Comparison of ENCODE assay signal across 12 cellular contexts in genomic region chr10:75395955-75396860, GRCh38. TPM values are rescaled to one million over a fixed set of nuclear protein-coding genes. Genes with fewer than 3 reads are reported as not detected.
DNase-seq lines count a peak whose midpoint lies in the region; ATAC-seq, FAIRE-seq and TF ChIP-seq lines count a peak whose summit lies in the region.
"Had no signal": no experiment of that assay in that cellular context is flagged by ENCODE, and none has a peak within 500 bp of the region (broad histone marks: within the 10 kb centered on the region; RNA-seq: fewer than 3 reads in every experiment).

No MANE protein-coding gene starts in this region.

- DNase-seq in BJ (ENCODE audit: low read depth) (no peak), adrenal gland (peak in 5 of 7 donors; percentile 14 to 51 (median 39)), right cardiac atrium (peak; percentile 42 to 74 (median 67)), pancreas (peak; percentile 57 to 89 (median 69)), GM12892 (ENCODE audit: insufficient read length) (no peak), globus pallidus (ENCODE audit: low spot score) (no peak)
- DNase-seq in activated CD4-positive, alpha-beta T cell treated with anti-CD3 and anti-CD28 coated beads, Interleukin-2, amount 50 U/mL, for 48 hours, result no peak
- DNase-seq in activated T-helper 2 cell treated with anti-CD3 and anti-CD28 coated beads, Interferon-gamma antibody, Interleukin-2, Interleukin-4, amounts not matched to agents 10 μg/mL and 5 μg/mL and 100 μg/mL, durations not matched to agents 14 hours and 24 hours and 36 hours (ENCODE audit: low spot score), result no peak
- DNase-seq: DND-41, NCI-H1092, T-helper 1 cell had no signal

- POLR2A ChIA-PET in BJ (lab: Charles Lee), result no interaction called here

- intact Hi-C loops in adrenal gland (cut with DNase I) (loop anchor here (5.0 to 10.0 kb wide), 3 partner anchors 99 to 1149 kb away; no protein-coding TSS in a partner anchor), right cardiac atrium (cut with DNase I) (loop anchor here (5.0 to 10.0 kb wide), 6 partner anchors 509 to 1149 kb away; no protein-coding TSS in a partner anchor), pancreas (cut with DNase I) (loop anchor here in 2 of 3 donors (10.0 kb wide), 4 partner anchors 101 to 919 kb away; no protein-coding TSS in a partner anchor)
- intact Hi-C loops in activated T-helper 2 cell treated with anti-CD3 and anti-CD28 coated beads, Interferon-gamma antibody, Interleukin-2, Interleukin-4, amounts not matched to agents 10 μg/mL and 5 μg/mL and 100 μg/mL, durations not matched to agents 14 hours and 24 hours and 36 hours (cut with micrococcal nuclease), result no loop called here

- WGBS in adrenal gland, 4 donors, result 53 to 65% (median 53%) methylated on average over 42 to 78 of the region's 78 CpGs
- 24% methylated on average over 78 of the region's 78 CpGs for WGBS in right cardiac atrium
- 24 to 28% methylated on average over 71 to 78 of the region's 78 CpGs for WGBS in pancreas, 2 donors

- H3K27ac ChIP-seq in adrenal gland (peak overlapping the region in 4 of 5 donors; percentile 72 to 97 (median 81)), right cardiac atrium (ENCODE audit: low read length) (peak overlapping the region; percentile 73), pancreas (peak overlapping the region; percentile 97 to 99 (median 98))

- TF ChIP-seq POLR2A in adrenal gland (IDR thresholded peaks at IDR 0.05), result no peak
- no peak for TF ChIP-seq POLR2A in GM12892 (IDR thresholded peaks at IDR 0.05; ENCODE audit: low read depth, low read length)

- H3K27ac Mint-ChIP-seq in activated T-helper 2 cell treated with anti-CD3 and anti-CD28 coated beads, Interferon-gamma antibody, Interleukin-2, Interleukin-4, amounts not matched to agents 10 μg/mL and 5 μg/mL and 100 μg/mL, durations not matched to agents 14 hours and 24 hours and 36 hours, result no peak overlapping the region
- H3K27ac Mint-ChIP-seq: activated naive CD4-positive, alpha-beta T cell treated with anti-CD3 and anti-CD28 coated beads, Interleukin-2, amount 50 U/mL, for 72 hours had no signal

- H3K9me3 Mint-ChIP-seq in activated T-helper 2 cell treated with anti-CD3 and anti-CD28 coated beads, Interferon-gamma antibody, Interleukin-2, Interleukin-4, amounts not matched to agents 10 μg/mL and 5 μg/mL and 100 μg/mL, durations not matched to agents 14 hours and 24 hours and 36 hours, result no peaks in the 10 kb centered on the region
- H3K9me3 Mint-ChIP-seq: activated naive CD4-positive, alpha-beta T cell treated with anti-CD3 and anti-CD28 coated beads, Interleukin-2, amount 50 U/mL, for 72 hours had no signal

- no peak for FAIRE-seq in pancreas (lab: Jason Lieb, UNC)
- FAIRE-seq in GM12892 (lab: Jason Lieb, UNC), result no peak

- H3K9me3 ChIP-seq in adrenal gland (replicated peaks in 1 of 3) (no peaks in the 10 kb centered on the region), right cardiac atrium (ENCODE audit: control insufficient read depth, low read length) (no peaks in the 10 kb centered on the region), pancreas (no peaks in the 10 kb centered on the region)

- peaks cover 8% of the 10 kb centered on the region for H3K4me1 Mint-ChIP-seq in activated T-helper 2 cell treated with anti-CD3 and anti-CD28 coated beads, Interferon-gamma antibody, Interleukin-2, Interleukin-4, amounts not matched to agents 10 μg/mL and 5 μg/mL and 100 μg/mL, durations not matched to agents 14 hours and 24 hours and 36 hours (ENCODE audit: low read depth)

- H3K27me3 Mint-ChIP-seq in activated T-helper 2 cell treated with anti-CD3 and anti-CD28 coated beads, Interferon-gamma antibody, Interleukin-2, Interleukin-4, amounts not matched to agents 10 μg/mL and 5 μg/mL and 100 μg/mL, durations not matched to agents 14 hours and 24 hours and 36 hours (ENCODE audit: low read depth), result peaks cover 56% of the 10 kb centered on the region

- peaks cover 0 to 10% of the 10 kb centered on the region in 2 donors for H3K4me1 ChIP-seq in adrenal gland (replicated peaks in 1 of 2)
- H3K4me1 ChIP-seq in right cardiac atrium (ENCODE audit: control insufficient read depth, insufficient read depth, low read length), result no peaks in the 10 kb centered on the region
- no peaks in the 10 kb centered on the region for H3K4me1 ChIP-seq in pancreas

- H3K36me3 ChIP-seq in BJ (ENCODE audit: control insufficient read depth, insufficient read depth, low read length), result peaks cover 7% of the 10 kb centered on the region
- peaks cover 0 to 19% of the 10 kb centered on the region in 2 donors for H3K36me3 ChIP-seq in adrenal gland (replicated peaks in 1 of 2)
- no peaks in the 10 kb centered on the region for H3K36me3 ChIP-seq in pancreas

- CTCF ChIA-PET in BJ (lab: Yijun Ruan, JAX), result interaction anchor here (1.0 to 1.6 kb wide), 6 partner anchors 10 to 638 kb away, joined by 3 to 8 read pairs (median 4); no protein-coding TSS in a partner anchor

- H3K36me3 Mint-ChIP-seq in activated T-helper 2 cell treated with anti-CD3 and anti-CD28 coated beads, Interferon-gamma antibody, Interleukin-2, Interleukin-4, amounts not matched to agents 10 μg/mL and 5 μg/mL and 100 μg/mL, durations not matched to agents 14 hours and 24 hours and 36 hours (ENCODE audit: low read depth), result no peaks in the 10 kb centered on the region

- H3K27me3 ChIP-seq in BJ (ENCODE audit: control insufficient read depth, insufficient read depth, low read length) (no peaks in the 10 kb centered on the region), adrenal gland (no peaks in the 10 kb centered on the region), right cardiac atrium (ENCODE audit: control insufficient read depth, insufficient read depth) (no peaks in the 10 kb centered on the region), pancreas (no peaks in the 10 kb centered on the region)

- H3K4me3 Mint-ChIP-seq in activated T-helper 2 cell treated with anti-CD3 and anti-CD28 coated beads, Interferon-gamma antibody, Interleukin-2, Interleukin-4, amounts not matched to agents 10 μg/mL and 5 μg/mL and 100 μg/mL, durations not matched to agents 14 hours and 24 hours and 36 hours (ENCODE audit: low read depth), result no peak overlapping the region

- ATAC-seq in right cardiac atrium (peak in 1 of 2 donors; percentile 22), pancreas (peak; percentile 14 to 31 (median 30))

- no peak for TF ChIP-seq CTCF in BJ (IDR thresholded peaks at IDR 0.05; ENCODE audit: insufficient read depth, low read depth, low read length)
- no peak for TF ChIP-seq CTCF in adrenal gland (IDR thresholded peaks at IDR 0.05)
- TF ChIP-seq CTCF in pancreas (IDR thresholded peaks at IDR 0.05), result no peak

- H3K4me3 ChIP-seq in BJ (ENCODE audit: low read depth, low read length) (peak overlapping the region; percentile 22), adrenal gland (peak overlapping the region in 2 of 4 donors; percentile 25 to 72), right cardiac atrium (ENCODE audit: low read length) (peak overlapping the region; percentile 56), pancreas (peak overlapping the region; percentile 37 to 98 (median 92))

RNA-seq across cellular contexts. Expression of gene ZNF503, which starts 5.4 kb away (rescaled TPM):
- polyA plus RNA-seq in BJ (2011; rRNA removed), result 0.45 and 0.51 TPM in 2 replicates
- polyA minus RNA-seq in BJ (2011; rRNA and poly(A)+ RNA removed), result 0.33 and 0.62 TPM in 2 replicates
- 100 to 1,000 TPM in 1 of 8 donors, 10 to 100 TPM in 7; 39.0 to 129 (median 74.7) TPM for total RNA-seq in adrenal gland
- polyA plus RNA-seq in adrenal gland, result 10 to 100 TPM in 2 of 3 donors, 1 to 10 TPM in 1; 6.0 to 40.7 (median 35.0) TPM
- total RNA-seq in right cardiac atrium, result 10 to 100 TPM; 13.2 to 14.6 (median 14.3) TPM
- 8.7 TPM for polyA plus RNA-seq in right cardiac atrium
- total RNA-seq in pancreas, result 10 to 100 TPM; 18.3 to 41.2 (median 25.1) TPM
- polyA plus RNA-seq in pancreas, result 10 to 100 TPM; 13.8 to 22.3 TPM
- total RNA-seq in activated T-helper 2 cell treated with anti-CD3 and anti-CD28 coated beads, Interferon-gamma antibody, Interleukin-2, Interleukin-4, amounts not matched to agents 10 μg/mL and 5 μg/mL and 100 μg/mL, durations not matched to agents 14 hours and 24 hours and 36 hours, result 0.30 and 0.34 TPM in 2 replicates
- not detected for polyA plus RNA-seq in GM12892 (2012; ENCODE audit: missing spikeins)

RNA-seq across cellular contexts. Expression of gene LRMDA, which starts 35.2 kb away (rescaled TPM):
- 0.12 TPM in 1 of 2 replicates, not detected in the other for polyA plus RNA-seq in BJ (2011; rRNA removed)
- 0.05 and 0.47 TPM in 2 replicates for polyA minus RNA-seq in BJ (2011; rRNA and poly(A)+ RNA removed)
- 100 to 1,000 TPM in 1 of 8 donors, 10 to 100 TPM in 7; 30.7 to 102 (median 82.2) TPM for total RNA-seq in adrenal gland
- 100 to 1,000 TPM in 1 of 3 donors, 10 to 100 TPM in 2; 43.0 to 132 (median 79.7) TPM for polyA plus RNA-seq in adrenal gland
- 10 to 100 TPM; 42.7 to 97.9 (median 55.1) TPM for total RNA-seq in right cardiac atrium
- polyA plus RNA-seq in right cardiac atrium, result 48.8 TPM
- 10 to 100 TPM in 5 of 6 donors, 1 to 10 TPM in 1; 4.6 to 21.2 (median 13.4) TPM for total RNA-seq in pancreas
- 10 to 100 TPM; 11.9 to 15.0 TPM for polyA plus RNA-seq in pancreas
- total RNA-seq in activated T-helper 2 cell treated with anti-CD3 and anti-CD28 coated beads, Interferon-gamma antibody, Interleukin-2, Interleukin-4, amounts not matched to agents 10 μg/mL and 5 μg/mL and 100 μg/mL, durations not matched to agents 14 hours and 24 hours and 36 hours, result not detected in 2 replicates
- not detected for polyA plus RNA-seq in GM12892 (2012; ENCODE audit: missing spikeins)
- total RNA-seq: activated naive CD4-positive, alpha-beta T cell treated with anti-CD3 and anti-CD28 coated beads, Interleukin-2, amount 50 U/mL, for 72 hours had no signal

Comparison
In these comparisons a context has a peak if more than half of its experiments do, and no peak if none do; other contexts are left out.
1. DNase-seq: peak in adrenal gland (5 of 7), right cardiac atrium (3 of 3) and pancreas (6 of 6); none in BJ (single experiment), activated CD4-positive, alpha-beta T cell treated with anti-CD3 and anti-CD28 coated beads, Interleukin-2, amount 50 U/mL, for 48 hours (0 of 2), activated T-helper 2 cell treated with anti-CD3 and anti-CD28 coated beads, Interferon-gamma antibody, Interleukin-2, Interleukin-4, amounts not matched to agents 10 μg/mL and 5 μg/mL and 100 μg/mL, durations not matched to agents 14 hours and 24 hours and 36 hours (single experiment), GM12892 (single experiment) and globus pallidus (single experiment).
2. RNA of gene ZNF503, which starts 5.4 kb away (total RNA-seq): 39.0 to 129 TPM in adrenal gland, 18.3 to 41.2 TPM in pancreas and 13.2 to 14.6 TPM in right cardiac atrium; 0.30 to 0.34 TPM in activated T-helper 2 cell treated with anti-CD3 and anti-CD28 coated beads, Interferon-gamma antibody, Interleukin-2, Interleukin-4, amounts not matched to agents 10 μg/mL and 5 μg/mL and 100 μg/mL, durations not matched to agents 14 hours and 24 hours and 36 hours; every median in the first group is over 10 times any median in the second.
3. Peak in every context shown above with its lines, with median percentiles within 50 percentile points of each other: H3K27ac ChIP-seq.